In the genomic region with DNA sequence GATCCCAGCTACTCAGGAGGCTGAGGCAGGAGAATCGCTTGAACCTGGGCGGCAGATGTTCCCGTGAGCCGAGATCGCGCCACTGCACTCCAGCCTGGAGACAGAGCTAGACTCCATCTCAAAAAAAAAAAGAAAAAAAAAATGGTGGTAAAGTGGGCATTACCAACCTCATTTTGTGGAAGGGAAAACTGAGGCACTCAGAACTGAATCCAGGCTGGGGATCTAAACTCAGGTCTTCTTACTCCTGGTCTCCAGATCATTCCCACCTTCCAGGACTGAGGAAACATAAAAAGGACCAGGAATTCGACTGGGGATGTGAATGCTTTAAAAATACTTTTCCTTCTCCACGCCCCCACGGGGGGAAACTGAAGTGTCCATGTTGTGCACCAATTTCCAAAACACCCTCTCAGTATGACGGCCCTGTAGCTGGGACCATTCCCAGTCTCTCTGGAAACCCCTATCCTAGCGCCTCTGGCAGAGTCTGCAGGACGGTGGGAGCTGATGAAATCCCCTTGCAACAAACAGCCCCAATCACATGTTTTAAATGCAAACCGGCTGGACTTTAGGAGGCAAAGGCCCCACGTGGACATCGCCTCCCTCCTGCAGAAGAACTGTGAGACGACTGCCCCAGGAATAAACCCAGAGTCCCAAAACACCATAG, we compare ENCODE assay signal across 9 cellular contexts. TPM values are rescaled to one million over a fixed set of nuclear protein-coding genes. Genes with fewer than 3 reads are reported as not detected.
DNase-seq lines count a peak whose midpoint lies in the region; FAIRE-seq and TF ChIP-seq lines count a peak whose summit lies in the region.
"Had no signal": no experiment of that assay in that cellular context is flagged by ENCODE, and none has a peak within 500 bp of the region (broad histone marks: within the 10 kb centered on the region; RNA-seq: fewer than 3 reads in every experiment).

No MANE protein-coding gene starts in this region.

- H3K36me3 ChIP-seq in OCI-LY1 (ENCODE audit: insufficient read depth, low read length): peaks cover 3% of the 10 kb centered on the region; the same call in 1 of the 2 replicates
- no peaks in the 10 kb centered on the region for H3K36me3 ChIP-seq in skeletal muscle tissue (ENCODE audit: control insufficient read depth in 3 of 3, insufficient read depth in 3 of 3, low read length in 3 of 3)

- peak overlapping the region; percentile 57; the same call in 1 of the 2 replicates for H3K9ac ChIP-seq in OCI-LY1 (ENCODE audit: low read length)
- peak overlapping the region in 1 of 3 donors; percentile 25 for H3K9ac ChIP-seq in skeletal muscle tissue (ENCODE audit: low read depth in 1 of 3, low read length in 3 of 3)
- H3K9ac ChIP-seq: parathyroid adenoma had no signal

- H3K36me3 Mint-ChIP-seq in endothelial cell (ENCODE audit: low read depth, unreplicated experiment): no peaks in the 10 kb centered on the region

- H3K27me3 ChIP-seq in OCI-LY1 (ENCODE audit: insufficient read depth, low read length) (no peaks in the 10 kb centered on the region), skeletal muscle tissue (ENCODE audit: control insufficient read depth in 3 of 3, insufficient read depth in 3 of 3, low read length in 3 of 3) (peaks cover 0 to 6% (median 0%) of the 10 kb centered on the region in 3 donors)

- FAIRE-seq in RCC 7860 (lab: Jason Lieb, UNC): no peak

- H3K27me3 Mint-ChIP-seq in endothelial cell (ENCODE audit: unreplicated experiment): peaks cover 8% of the 10 kb centered on the region

- peak overlapping the region; percentile 51 for H3K4me3 Mint-ChIP-seq in endothelial cell (ENCODE audit: unreplicated experiment)

- H3K4me3 ChIP-seq in OCI-LY1 (ENCODE audit: low read depth, low read length, poor library complexity, severe bottlenecking) (peak overlapping the region; percentile 68), skeletal muscle tissue (ENCODE audit: low read length in 3 of 3) (no peak overlapping the region)

- 0 out of 2 replicates have a peak, but pooled peaks cover 4% of the 10 kb centered on the region for H3F3A ChIP-seq in OCI-LY1 (ENCODE audit: insufficient read depth, low read length)

- H3K4me1 ChIP-seq in OCI-LY1 (ENCODE audit: insufficient read depth, low read length, severe bottlenecking) (peaks cover 59% of the 10 kb centered on the region), skeletal muscle tissue (ENCODE audit: control insufficient read depth in 3 of 3, insufficient read depth in 3 of 3, low read length in 3 of 3) (peaks cover 16 to 31% (median 19%) of the 10 kb centered on the region in 3 donors)
- H3K4me1 ChIP-seq: parathyroid adenoma had no signal

- TF ChIP-seq CTCF in OCI-LY1 (IDR thresholded peaks at IDR 0.05; ENCODE audit: low read length) (no peak), endothelial cell (IDR thresholded peaks at IDR 0.05; ENCODE audit: unreplicated experiment) (no peak)

- peak overlapping the region; percentile 71 for H3K4me2 ChIP-seq in OCI-LY1 (ENCODE audit: low read length)

- H3K79me2 ChIP-seq in OCI-LY1 (ENCODE audit: insufficient read depth, low read length): no peaks in the 10 kb centered on the region
- H3K79me2 ChIP-seq: parathyroid adenoma had no signal

- H3K27ac ChIP-seq in OCI-LY1 (ENCODE audit: low read depth, low read length, poor library complexity, severe bottlenecking) (peak overlapping the region; percentile 99), skeletal muscle tissue (ENCODE audit: low read depth, low read length) (peak overlapping the region; percentile 54)

- H3K9me2 ChIP-seq in OCI-LY1 (ENCODE audit: low read depth, low read length): no peaks in the 10 kb centered on the region

- no peaks in the 10 kb centered on the region for H4K20me1 ChIP-seq in OCI-LY1 (ENCODE audit: insufficient read depth, low read length)

- DNase-seq in NCI-H2107 (lab: John Stamatoyannopoulos, UW) (peak; percentile 5), NCI-H2107 treated with DMSO at 0.1 percent for 48 hours (lab: John Stamatoyannopoulos, UW; ENCODE audit: unreplicated experiment) (no peak), endothelial cell (ENCODE audit: low spot score) (no peak), RCC 7860 (ENCODE audit: low spot score) (no peak), SIG-M5 (lab: John Stamatoyannopoulos, UW) (no peak), NCI-H446 treated with DMSO at 0.1 percent for 48 hours (lab: John Stamatoyannopoulos, UW) (no peak)

- H3K27ac Mint-ChIP-seq in endothelial cell (ENCODE audit: unreplicated experiment): peak overlapping the region; percentile 98

- H2AFZ ChIP-seq in OCI-LY1 (ENCODE audit: low read length): no peak overlapping the region

- no peaks in the 10 kb centered on the region for H3K9me3 Mint-ChIP-seq in endothelial cell (ENCODE audit: unreplicated experiment)

- H3K4me1 Mint-ChIP-seq in endothelial cell (ENCODE audit: unreplicated experiment): peaks cover 19% of the 10 kb centered on the region

- H3K9me3 ChIP-seq in OCI-LY1 (ENCODE audit: low read length) (no peaks in the 10 kb centered on the region), skeletal muscle tissue (ENCODE audit: control insufficient read depth in 3 of 3, low read length in 3 of 3) (no peaks in the 10 kb centered on the region)

RNA-seq across cellular contexts. Expression of a gene that starts 8.9 kb away (rescaled TPM):
- total RNA-seq in endothelial cell (ENCODE audit: unreplicated experiment) (79.1 TPM), skeletal muscle tissue (6.3 TPM)

Comparison
In these comparisons a context has a peak if more than half of its experiments do, and no peak if none do; other contexts are left out.
1. RNA of a gene that starts 8.9 kb away (total RNA-seq): 79.1 TPM in endothelial cell (single experiment); 6.3 TPM in skeletal muscle tissue (single experiment); every median in the first group is over 10 times any median in the second.